10 cellular contexts compared by ENCODE assay signal in the genomic region with DNA sequence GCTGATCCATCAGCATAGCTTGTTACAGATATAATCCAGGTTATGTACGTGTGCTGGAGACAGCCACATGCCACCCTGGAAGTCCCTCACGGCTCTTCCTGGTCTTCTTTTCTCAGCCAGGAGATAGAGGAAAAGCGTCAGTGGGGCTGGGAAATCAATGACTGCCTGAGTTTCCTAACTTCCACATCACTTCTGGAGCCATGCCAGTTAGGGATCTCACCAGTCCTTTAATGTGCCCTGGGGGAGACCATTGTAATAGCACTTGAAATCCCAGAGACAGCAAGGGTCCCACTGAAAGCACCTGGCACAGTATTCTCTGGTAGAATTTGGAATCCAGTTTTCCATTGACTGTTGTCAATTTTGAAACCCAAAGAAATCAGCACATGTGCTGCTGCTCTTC. TPM values are rescaled to one million over a fixed set of nuclear protein-coding genes. Genes with fewer than 3 reads are reported as not detected.
DNase-seq lines count a peak whose midpoint lies in the region; ATAC-seq and TF ChIP-seq lines count a peak whose summit lies in the region.
"Had no signal": no experiment of that assay in that cellular context is flagged by ENCODE, and none has a peak within 500 bp of the region (broad histone marks: within the 10 kb centered on the region; RNA-seq: fewer than 3 reads in every experiment).

No MANE protein-coding gene starts in this region.

- H3K4me3 Mint-ChIP-seq in CD14-positive monocyte, result peak overlapping the region; percentile 86 to 96
- H3K4me3 Mint-ChIP-seq in activated CD4-positive, alpha-beta memory T cell treated with anti-CD3 and anti-CD28 coated beads, Interleukin-2, amount 10 ng/mL, durations not matched to agents 7 days and 5 days, result peak overlapping the region; percentile 89
- H3K4me3 Mint-ChIP-seq in natural killer cell, result peak overlapping the region; percentile 89

- POLR2A ChIA-PET in activated CD4-positive, alpha-beta memory T cell treated with anti-CD3 and anti-CD28 coated beads, Interleukin-2, amount 10 ng/mL, durations not matched to agents 7 days and 5 days (lab: Charles Lee), result interaction anchor here (0.8 to 5.1 kb wide), 8 partner anchors 8 to 110 kb away, joined by 3 to 188 read pairs (median 6); a partner anchor contains a TSS

- TF ChIP-seq CTCF in CD14-positive monocyte (IDR thresholded peaks at IDR 0.05), result no peak
- no peak for TF ChIP-seq CTCF in natural killer cell (IDR thresholded peaks at IDR 0.05)

- H3K9me3 Mint-ChIP-seq in CD14-positive monocyte, result peaks cover 0 to 8% (median 4%) of the 10 kb centered on the region in 7 donors
- no peaks in the 10 kb centered on the region for H3K9me3 Mint-ChIP-seq in activated CD4-positive, alpha-beta memory T cell treated with anti-CD3 and anti-CD28 coated beads, Interleukin-2, amount 10 ng/mL, durations not matched to agents 7 days and 5 days
- no peaks in the 10 kb centered on the region for H3K9me3 Mint-ChIP-seq in natural killer cell

- CTCF ChIA-PET in activated CD4-positive, alpha-beta memory T cell treated with anti-CD3 and anti-CD28 coated beads, Interleukin-2, amount 10 ng/mL, durations not matched to agents 7 days and 5 days (lab: Charles Lee), result interaction anchor here (0.6 to 1.0 kb wide), 7 partner anchors 9 to 577 kb away, joined by 3 to 12 read pairs (median 3); no protein-coding TSS in a partner anchor

- H3K4me1 Mint-ChIP-seq in CD14-positive monocyte (peaks cover 42% of the 10 kb centered on the region), natural killer cell (peaks cover 36 to 57% of the 10 kb centered on the region in 2 donors)
- peaks cover 57% of the 10 kb centered on the region for H3K4me1 Mint-ChIP-seq in activated CD4-positive, alpha-beta memory T cell treated with anti-CD3 and anti-CD28 coated beads, Interleukin-2, amount 10 ng/mL, durations not matched to agents 7 days and 5 days

- ATAC-seq in natural killer cell, result no peak
- no peak for ATAC-seq in HG02588 (IDR thresholded peaks at IDR 0.05; ENCODE audit: unreplicated experiment)
- ATAC-seq in HG03025 (IDR thresholded peaks at IDR 0.05; ENCODE audit: low FRiP score, unreplicated experiment), result no peak
- no peak for ATAC-seq in GM21390 (IDR thresholded peaks at IDR 0.05; ENCODE audit: unreplicated experiment)
- ATAC-seq: left ventricle myocardium superior had no signal

- H3K36me3 Mint-ChIP-seq in CD14-positive monocyte, result peaks cover 0 to 2% of the 10 kb centered on the region in 2 donors
- peaks cover 10% of the 10 kb centered on the region for H3K36me3 Mint-ChIP-seq in activated CD4-positive, alpha-beta memory T cell treated with anti-CD3 and anti-CD28 coated beads, Interleukin-2, amount 10 ng/mL, durations not matched to agents 7 days and 5 days (ENCODE audit: low read depth)
- H3K36me3 Mint-ChIP-seq in natural killer cell, result no peaks in the 10 kb centered on the region

- no peak for DNase-seq in CD14-positive monocyte (ENCODE audit: low spot score)
- peak; percentile 47 for DNase-seq in ELR (ENCODE audit: low read depth)
- no peak for DNase-seq in activated CD4-positive, alpha-beta memory T cell treated with anti-CD3 and anti-CD28 coated beads, Interleukin-2, amount 10 ng/mL, durations not matched to agents 7 days and 5 days
- DNase-seq in natural killer cell, result no peak
- DNase-seq in MV-4-11 (lab: John Stamatoyannopoulos, UW), result no peak
- DNase-seq: left ventricle myocardium superior; stimulated activated CD4-positive, alpha-beta T cell treated with anti-CD3 and anti-CD28 coated beads, Interleukin-12 subunit alpha, Interleukin-12 subunit beta, amount 100 ng/mL, for 4 hours had no signal

- H3K27ac Mint-ChIP-seq in CD14-positive monocyte (peak overlapping the region; percentile 97 to 100 (median 99)), natural killer cell (peak overlapping the region; percentile 99 to 100)
- peak overlapping the region; percentile 97 for H3K27ac Mint-ChIP-seq in activated CD4-positive, alpha-beta memory T cell treated with anti-CD3 and anti-CD28 coated beads, Interleukin-2, amount 10 ng/mL, durations not matched to agents 7 days and 5 days

- H3K27me3 Mint-ChIP-seq in CD14-positive monocyte (ENCODE audit: low read depth in 3 of 3) (peaks cover 0 to 2% (median 0%) of the 10 kb centered on the region in 3 donors), natural killer cell (ENCODE audit: low read depth in 2 of 2) (no peaks in the 10 kb centered on the region)
- peaks cover 3% of the 10 kb centered on the region for H3K27me3 Mint-ChIP-seq in activated CD4-positive, alpha-beta memory T cell treated with anti-CD3 and anti-CD28 coated beads, Interleukin-2, amount 10 ng/mL, durations not matched to agents 7 days and 5 days

- intact Hi-C loops in CD14-positive monocyte (cut with micrococcal nuclease) (loop anchor here in 1 of 2 donors (1.0 kb wide), 1 partner anchor 8 kb away; no protein-coding TSS in a partner anchor), natural killer cell (cut with micrococcal nuclease) (loop anchor here (10.0 kb wide), 1 partner anchor 1086 kb away; a partner anchor contains a TSS)

RNA-seq across cellular contexts. Expression of a gene that starts 29.2 kb away (rescaled TPM):
- 1 to 10 TPM; 2.3 to 3.1 TPM for polyA plus RNA-seq in CD14-positive monocyte
- total RNA-seq in activated CD4-positive, alpha-beta memory T cell treated with anti-CD3 and anti-CD28 coated beads, Interleukin-2, amount 10 ng/mL, durations not matched to agents 7 days and 5 days, result 10 to 100 TPM; 25.1 to 28.3 TPM
- 10 to 100 TPM; 34.3 to 55.2 (median 38.0) TPM for total RNA-seq in natural killer cell
